ENCODE assay signal across 15 cellular contexts in genomic region chr1:51784997-51785421, GRCh38.
DNase-seq lines count a peak whose midpoint lies in the region; ATAC-seq lines count a peak whose summit lies in the region.
"Had no signal": no experiment of that assay in that cellular context is flagged by ENCODE, and none has a peak within 500 bp of the region (broad histone marks: within the 10 kb centered on the region; RNA-seq: fewer than 3 reads in every experiment).

No MANE protein-coding gene starts in this region.

- ATAC-seq in activated T-helper 17 cell treated with anti-CD3 and anti-CD28 coated beads, Interleukin-2, amount 50 U/mL, for 72 hours (replicated peaks), result no peak
- peak; percentile 64 for ATAC-seq in Right ventricle myocardium superior (ENCODE audit: poor library complexity)
- no peak for ATAC-seq in naive thymus-derived CD4-positive, alpha-beta T cell
- no peak for ATAC-seq in HG03159 (IDR thresholded peaks at IDR 0.05; ENCODE audit: unreplicated experiment)

- no peaks in the 10 kb centered on the region for H3K4me1 ChIP-seq in naive thymus-derived CD4-positive, alpha-beta T cell (ENCODE audit: control insufficient read depth in 2 of 2, insufficient read depth in 2 of 2, low read length in 2 of 2)
- H3K4me1 ChIP-seq: BLaER1, SJSA1 had no signal

- peaks cover 15 to 61% (median 25%) of the 10 kb centered on the region in 3 experiments for H3K36me3 ChIP-seq in naive thymus-derived CD4-positive, alpha-beta T cell (ENCODE audit: control insufficient read depth in 2 of 3, insufficient read depth in 3 of 3, low read length in 3 of 3)

- H3K4me1 Mint-ChIP-seq in activated T-helper 17 cell treated with anti-CD3 and anti-CD28 coated beads, Interleukin-2, amount 50 U/mL, for 72 hours, result no peaks in the 10 kb centered on the region
- H3K4me1 Mint-ChIP-seq in naive thymus-derived CD4-positive, alpha-beta T cell, result peaks cover 0 to 11% (median 0%) of the 10 kb centered on the region in 7 donors
- H3K4me1 Mint-ChIP-seq: brain, endodermal cell had no signal

- H3K9me3 ChIP-seq in naive thymus-derived CD4-positive, alpha-beta T cell (ENCODE audit: control insufficient read depth in 2 of 3, low read length in 3 of 3), result no peaks in the 10 kb centered on the region
- H3K9me3 ChIP-seq: BLaER1, SJSA1 had no signal

- intact Hi-C loops in Right ventricle myocardium superior (cut with DNase I), result no loop called here
- intact Hi-C loops in naive thymus-derived CD4-positive, alpha-beta T cell (cut with micrococcal nuclease), result no loop called here

- no peak overlapping the region for H3K4me3 Mint-ChIP-seq in activated T-helper 17 cell treated with anti-CD3 and anti-CD28 coated beads, Interleukin-2, amount 50 U/mL, for 72 hours
- H3K4me3 Mint-ChIP-seq in naive thymus-derived CD4-positive, alpha-beta T cell, result no peak overlapping the region
- H3K4me3 Mint-ChIP-seq: brain, endodermal cell had no signal

- H3K27me3 ChIP-seq in naive thymus-derived CD4-positive, alpha-beta T cell (ENCODE audit: control insufficient read depth in 2 of 2, insufficient read depth in 2 of 2, low read length in 2 of 2), result no peaks in the 10 kb centered on the region
- H3K27me3 ChIP-seq: BLaER1, SJSA1 had no signal

- DNase-seq in ELF-1 (ENCODE audit: low read depth, low spot score) (peak; percentile 55), Right ventricle myocardium superior (no peak), SW 1271 (lab: John Stamatoyannopoulos, UW) (no peak), EL (no peak)
- DNase-seq in naive thymus-derived CD4-positive, alpha-beta T cell, result no peak
- no peak for DNase-seq in activated CD8-positive, alpha-beta memory T cell treated with anti-CD3 and anti-CD28 coated beads, Interleukin-2, amount 50 U/mL, for 4 hours
- DNase-seq: activated gamma-delta T cell, endodermal cell, NCI-H1105 had no signal

- H3K9me3 Mint-ChIP-seq in activated T-helper 17 cell treated with anti-CD3 and anti-CD28 coated beads, Interleukin-2, amount 50 U/mL, for 72 hours, result no peaks in the 10 kb centered on the region
- no peaks in the 10 kb centered on the region for H3K9me3 Mint-ChIP-seq in naive thymus-derived CD4-positive, alpha-beta T cell
- H3K9me3 Mint-ChIP-seq: brain, endodermal cell had no signal

- no peak overlapping the region for H3K4me3 ChIP-seq in naive thymus-derived CD4-positive, alpha-beta T cell (ENCODE audit: low read length)
- H3K4me3 ChIP-seq: BLaER1, SJSA1 had no signal

- H3K36me3 Mint-ChIP-seq in activated T-helper 17 cell treated with anti-CD3 and anti-CD28 coated beads, Interleukin-2, amount 50 U/mL, for 72 hours (ENCODE audit: low read depth), result peaks cover 87% of the 10 kb centered on the region
- peaks cover 24 to 72% (median 33%) of the 10 kb centered on the region in 5 donors for H3K36me3 Mint-ChIP-seq in naive thymus-derived CD4-positive, alpha-beta T cell

- CTCF ChIA-PET in naive thymus-derived CD4-positive, alpha-beta T cell (lab: Charles Lee), result no interaction called here

- H3K27me3 Mint-ChIP-seq in activated T-helper 17 cell treated with anti-CD3 and anti-CD28 coated beads, Interleukin-2, amount 50 U/mL, for 72 hours, result no peaks in the 10 kb centered on the region
- H3K27me3 Mint-ChIP-seq in naive thymus-derived CD4-positive, alpha-beta T cell, result no peaks in the 10 kb centered on the region
- H3K27me3 Mint-ChIP-seq: brain had no signal

- peak overlapping the region; percentile 61 for H3K27ac Mint-ChIP-seq in activated T-helper 17 cell treated with anti-CD3 and anti-CD28 coated beads, Interleukin-2, amount 50 U/mL, for 72 hours
- peak overlapping the region in 7 of 9 donors; percentile 3 to 85 (median 39) for H3K27ac Mint-ChIP-seq in naive thymus-derived CD4-positive, alpha-beta T cell
- H3K27ac Mint-ChIP-seq: endodermal cell had no signal

- H3K27ac ChIP-seq in naive thymus-derived CD4-positive, alpha-beta T cell (ENCODE audit: low read depth, low read length), result no peak overlapping the region
- H3K27ac ChIP-seq: BLaER1, HL-60, SJSA1 had no signal

- POLR2A ChIA-PET in naive thymus-derived CD4-positive, alpha-beta T cell (lab: Charles Lee), result no interaction called here
